In the genomic region with DNA sequence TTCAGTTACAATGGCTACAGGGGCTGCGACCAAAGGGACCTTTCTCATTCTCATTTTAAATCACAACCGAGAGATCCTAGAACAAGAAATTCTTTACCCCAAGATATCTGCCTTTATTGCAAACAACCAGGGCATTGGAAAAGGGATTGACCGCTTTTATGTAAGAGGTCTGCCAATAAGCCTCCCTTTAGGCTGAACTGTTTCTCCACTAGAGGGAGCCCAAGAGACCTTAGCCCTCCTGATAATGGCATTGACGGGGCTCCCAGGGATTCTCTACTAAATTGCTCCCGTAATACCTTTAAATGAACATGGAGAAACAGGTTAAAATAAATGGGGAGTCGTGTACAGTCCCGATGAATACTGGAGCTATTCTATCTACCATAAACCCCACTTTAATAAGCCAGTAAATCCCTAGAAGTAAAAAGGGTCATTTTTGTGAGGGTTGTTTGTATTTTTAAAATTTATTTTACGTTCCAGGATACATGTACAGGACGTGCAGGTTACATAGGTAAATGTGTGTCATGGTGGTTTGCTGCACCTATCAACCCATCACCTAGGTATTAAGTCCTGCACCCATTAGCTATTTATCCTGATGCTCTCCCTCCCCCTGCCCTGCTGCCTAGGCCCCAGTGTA, we compare ENCODE assay signal across 8 cellular contexts. TPM values are rescaled to one million over a fixed set of nuclear protein-coding genes. Genes with fewer than 3 reads are reported as not detected.
A peak's percentile ranks its signal among the peaks of the same experiment; 100 is the strongest.
DNase-seq lines count a peak whose midpoint lies in the region; ATAC-seq and TF ChIP-seq lines count a peak whose summit lies in the region.

No MANE protein-coding gene starts in this region.

- H3K4me1 Mint-ChIP-seq in endodermal cell = peaks cover 16% of the 10 kb centered on the region

- peaks cover 4% of the 10 kb centered on the region for H3K4me1 ChIP-seq in endodermal cell (ENCODE audit: control insufficient read depth, insufficient read depth, low read length)

- no peaks in the 10 kb centered on the region for H3K27me3 ChIP-seq in endodermal cell (ENCODE audit: control insufficient read depth, insufficient read depth, low read length, poor library complexity, severe bottlenecking)

- peaks cover 10% of the 10 kb centered on the region for H3K9me3 Mint-ChIP-seq in endodermal cell

- peaks cover 23% of the 10 kb centered on the region for H3K27me3 Mint-ChIP-seq in endodermal cell (ENCODE audit: insufficient read depth)

- peak in 2 of 3 donors; percentile 13 to 57 for DNase-seq in stimulated activated CD4-positive, alpha-beta T cell treated with anti-CD3 and anti-CD28 coated beads, Interleukin-12 subunit alpha, Interleukin-12 subunit beta, amount 100 ng/mL, for 48 hours (ENCODE audit: low read depth in 2 of 3, low spot score in 1 of 3)
- DNase-seq in stimulated activated CD4-positive, alpha-beta T cell treated with anti-CD3 and anti-CD28 coated beads, Interleukin-4, amount 100 ng/mL, for 4 hours = no peak
- DNase-seq in NCI-H2029 (lab: John Stamatoyannopoulos, UW) (peak; percentile 41), T-helper 9 cell (peak; percentile 5), endodermal cell (peak; percentile 80), myocyte (ENCODE audit: low read depth) (peak; percentile 72), cerebellar nuclear complex (lab: John Stamatoyannopoulos, UW) (no peak)

- H3K27ac ChIP-seq in endodermal cell (ENCODE audit: low read depth, low read length) = no peak overlapping the region

- TF ChIP-seq CTCF in endodermal cell (conservative IDR thresholded peaks at IDR 0.05) = peak; percentile 96

- H3K4me3 Mint-ChIP-seq in endodermal cell = no peak overlapping the region

- H3K27ac Mint-ChIP-seq in endodermal cell = no peak overlapping the region

- WGBS in endodermal cell (ENCODE audit: insufficient coverage in 1 of 2, insufficient read length in 1 of 2), 2 experiments = 54 to 85% methylated on average over 2 to 9 of the region's 9 CpGs

- ATAC-seq in HG02678 (IDR thresholded peaks at IDR 0.05; ENCODE audit: unreplicated experiment) = peak; percentile 83

- no peak overlapping the region for H3K9ac ChIP-seq in endodermal cell (ENCODE audit: extremely low read depth, low read length, poor library complexity, severe bottlenecking)

- H3K36me3 ChIP-seq in endodermal cell (ENCODE audit: control insufficient read depth, insufficient read depth, low read length) = no peaks in the 10 kb centered on the region

- peaks cover 14% of the 10 kb centered on the region for H3K9me3 ChIP-seq in endodermal cell (ENCODE audit: control insufficient read depth, low read length)

- H3K36me3 Mint-ChIP-seq in endodermal cell (ENCODE audit: low read depth) = no peaks in the 10 kb centered on the region

- no peak overlapping the region for H3K4me3 ChIP-seq in endodermal cell (ENCODE audit: low read length)

RNA-seq across cellular contexts. Expression of a gene that starts 7.5 kb away (rescaled TPM):
- under 1 TPM; 0.24 to 0.44 TPM for total RNA-seq in endodermal cell
- polyA plus RNA-seq in endodermal cell (2013, experiment 1 of 2) = 0.43 TPM
- 0.33 TPM for polyA plus RNA-seq in endodermal cell (2013, experiment 2 of 2)
- total RNA-seq in myocyte = 0.13 and 0.26 TPM in 2 replicates
- 0.01 TPM for polyA plus RNA-seq in myocyte (2012)

Comparison
In these comparisons a context has a peak if more than half of its experiments do, and no peak if none do; other contexts are left out.
1. DNase-seq: peak in stimulated activated CD4-positive, alpha-beta T cell treated with anti-CD3 and anti-CD28 coated beads, Interleukin-12 subunit alpha, Interleukin-12 subunit beta, amount 100 ng/mL, for 48 hours (2 of 3), NCI-H2029 (single experiment), T-helper 9 cell (single experiment), endodermal cell (single experiment) and myocyte (single experiment); none in stimulated activated CD4-positive, alpha-beta T cell treated with anti-CD3 and anti-CD28 coated beads, Interleukin-4, amount 100 ng/mL, for 4 hours (0 of 2) and cerebellar nuclear complex (0 of 2).